1 cellular context compared by ENCODE assay signal in genomic region chr4:4462970-4463369, GRCh38.
TF ChIP-seq lines count a peak whose summit lies in the region.

No MANE protein-coding gene starts in this region.

TF ChIP-seq in H1, 55 proteins besides CTCF, POLR2A, EP300 and RAD21:
- TF ChIP-seq TBP (IDR thresholded peaks at IDR 0.05; ENCODE audit: low read depth, low read length), result no peak
- TF ChIP-seq RXRA (IDR thresholded peaks at IDR 0.05; ENCODE audit: insufficient read depth, low read depth, low read length), result no peak
- TF ChIP-seq MAX (IDR thresholded peaks at IDR 0.05), result no peak
- TF ChIP-seq EGR1 (IDR thresholded peaks at IDR 0.05; ENCODE audit: borderline replicate concordance, low read depth, low read length), result no peak
- no peak for TF ChIP-seq SP2 (IDR thresholded peaks at IDR 0.05; ENCODE audit: low read length)
- TF ChIP-seq SIX5 (IDR thresholded peaks at IDR 0.05; ENCODE audit: low read depth, low read length), result no peak
- no peak for TF ChIP-seq RNF2 (IDR thresholded peaks at IDR 0.05; ENCODE audit: borderline replicate concordance, low read depth, low read length, missing control alignments, poor library complexity, severe bottlenecking)
- TF ChIP-seq HDAC6 (IDR thresholded peaks at IDR 0.05; ENCODE audit: low read depth, low read length), result no peak
- TF ChIP-seq E2F6 (IDR thresholded peaks at IDR 0.05), result no peak
- TF ChIP-seq NANOG (IDR thresholded peaks at IDR 0.05; ENCODE audit: insufficient read depth, low read depth, low read length, poor library complexity, severe bottlenecking), result no peak
- no peak for TF ChIP-seq TAF7 (optimal IDR thresholded peaks at IDR 0.05; ENCODE audit: borderline replicate concordance, low read depth, low read length)
- no peak for TF ChIP-seq USF2 (IDR thresholded peaks at IDR 0.05; ENCODE audit: low read length)
- TF ChIP-seq KDM1A (IDR thresholded peaks at IDR 0.05; ENCODE audit: borderline replicate concordance, low read length), result no peak
- no peak for TF ChIP-seq TEAD4 (IDR thresholded peaks at IDR 0.05; ENCODE audit: low read depth, low read length)
- no peak for TF ChIP-seq SP1 (IDR thresholded peaks at IDR 0.05; ENCODE audit: low read depth, low read length)
- no peak for TF ChIP-seq CTBP2 (IDR thresholded peaks at IDR 0.05; ENCODE audit: borderline replicate concordance, insufficient read depth, insufficient read length, low read length)
- no peak for TF ChIP-seq BCL11A (IDR thresholded peaks at IDR 0.05; ENCODE audit: low read depth in 2 of 2, low read length in 2 of 2)
- no peak for TF ChIP-seq SIRT6 (IDR thresholded peaks at IDR 0.05; ENCODE audit: low read length)
- no peak for TF ChIP-seq ATF2 (IDR thresholded peaks at IDR 0.05; ENCODE audit: low read length)
